8 cellular contexts compared by ENCODE assay signal in the genomic region with DNA sequence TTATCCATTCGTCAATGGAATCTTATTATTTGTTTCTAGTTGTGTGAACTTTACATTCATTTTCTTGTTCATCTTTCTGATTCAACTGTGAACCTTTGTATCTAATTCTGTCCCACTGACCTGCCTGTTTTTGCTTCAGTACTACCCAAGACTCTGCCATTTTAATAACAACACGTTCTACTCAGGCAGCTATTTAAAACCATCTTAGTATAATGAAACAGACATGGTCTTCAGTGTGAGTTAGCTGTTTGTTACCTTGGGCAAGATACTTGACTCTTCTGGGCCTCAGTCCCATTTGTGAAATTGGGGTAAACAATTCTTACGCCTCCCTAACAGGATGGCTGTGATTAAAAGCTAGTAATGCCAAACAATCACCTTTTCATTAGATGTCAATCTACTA. TPM values are rescaled to one million over a fixed set of nuclear protein-coding genes. Genes with fewer than 3 reads are reported as not detected.
DNase-seq lines count a peak whose midpoint lies in the region; ATAC-seq and TF ChIP-seq lines count a peak whose summit lies in the region.

No MANE protein-coding gene starts in this region.

- TF ChIP-seq POLR2A in Peyer's patch (IDR thresholded peaks at IDR 0.05) = no peak

- TF ChIP-seq CTCF in GM12875 (IDR thresholded peaks at IDR 0.05; ENCODE audit: borderline replicate concordance, insufficient read depth, low read depth, low read length) (no peak), Peyer's patch (IDR thresholded peaks at IDR 0.05) (no peak)

- H3K9me3 ChIP-seq in Peyer's patch = no peaks in the 10 kb centered on the region

- H3K4me3 ChIP-seq in GM12875 (ENCODE audit: low read depth, low read length) (peak overlapping the region; percentile 94), Peyer's patch (peak overlapping the region; percentile 85 to 98 (median 97)), rectal smooth muscle tissue (ENCODE audit: low read length) (peak overlapping the region; percentile 69)

- H3K27ac ChIP-seq in Peyer's patch (peak overlapping the region in 3 of 4 donors; percentile 16 to 97 (median 93)), rectal smooth muscle tissue (ENCODE audit: low read depth, low read length) (no peak overlapping the region)

- intact Hi-C loops in head of caudate nucleus (cut with DNase I) = loop anchor here (5.0 kb wide), 2 partner anchors 53 to 142 kb away; a partner anchor contains a TSS

- no peak for DNase-seq in Peyer's patch
- DNase-seq in fibroblast of gingiva (ENCODE audit: low read depth) = peak; percentile 17
- no peak for DNase-seq in NCI-H2171 (lab: John Stamatoyannopoulos, UW)
- no peak for DNase-seq in head of caudate nucleus
- no peak for DNase-seq in GF-D8 (lab: John Stamatoyannopoulos, UW)

- ATAC-seq in HG02571 (IDR thresholded peaks at IDR 0.05; ENCODE audit: unreplicated experiment) = no peak

- H3K9ac ChIP-seq in rectal smooth muscle tissue (ENCODE audit: low read length) = no peak overlapping the region

- H3K36me3 ChIP-seq in Peyer's patch (no peaks in the 10 kb centered on the region), rectal smooth muscle tissue (ENCODE audit: control insufficient read depth, insufficient read depth, low read length) (no peaks in the 10 kb centered on the region)

- H3K4me1 ChIP-seq in Peyer's patch = peaks cover 0 to 52% (median 5%) of the 10 kb centered on the region in 4 donors
- H3K4me1 ChIP-seq in rectal smooth muscle tissue (ENCODE audit: control insufficient read depth, insufficient read depth, low read length) = peaks cover 19% of the 10 kb centered on the region

- H3K27me3 ChIP-seq in Peyer's patch (no peaks in the 10 kb centered on the region), rectal smooth muscle tissue (ENCODE audit: control insufficient read depth, insufficient read depth, low read length) (no peaks in the 10 kb centered on the region)

RNA-seq across cellular contexts. Expression of a gene that starts 1.6 kb away (rescaled TPM):
- 10 to 100 TPM; 58.7 to 74.6 (median 68.9) TPM for total RNA-seq in Peyer's patch

RNA-seq across cellular contexts. Expression of a gene that starts 42.0 kb away (rescaled TPM):
- 1 to 10 TPM in 2 of 4 donors, not detected in 2; 3.3 to 3.5 TPM for total RNA-seq in Peyer's patch

RNA-seq across cellular contexts. Expression of a gene that starts 54.0 kb away (rescaled TPM):
- total RNA-seq in Peyer's patch = 10 to 100 TPM; 10.7 to 33.8 (median 19.9) TPM
